ENCODE assay signal across 23 cellular contexts in the genomic region with DNA sequence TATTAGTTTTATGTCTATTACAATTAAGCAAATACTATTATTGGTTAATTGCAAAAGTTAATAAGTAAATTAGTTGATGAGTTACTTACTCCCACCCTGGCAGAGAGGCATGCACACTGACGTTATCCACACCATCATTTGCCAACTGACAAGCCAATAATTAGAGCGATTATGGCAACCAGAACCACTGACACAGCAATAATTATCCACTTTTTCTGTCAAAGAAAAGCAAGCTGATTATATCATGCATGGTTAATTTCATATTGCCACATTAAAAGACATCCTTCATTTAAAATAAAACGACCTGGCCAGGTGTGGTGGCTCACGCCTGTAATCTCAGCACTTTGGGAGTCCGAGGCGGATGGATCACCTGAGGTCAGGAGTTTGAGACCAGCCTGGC.
"Had no signal": no experiment of that assay in that cellular context is flagged by ENCODE, and none has a peak within 500 bp of the region (broad histone marks: within the 10 kb centered on the region; RNA-seq: fewer than 3 reads in every experiment).

No MANE protein-coding gene starts in this region.

- ATAC-seq: activated CD8-positive, alpha-beta T cell treated with anti-CD3 and anti-CD28 coated beads for 36 hours; esophagus mucosa; left ventricle myocardium superior; naive thymus-derived CD8-positive, alpha-beta T cell had no signal

- H3K9me3 Mint-ChIP-seq: activated CD8-positive, alpha-beta T cell treated with anti-CD3 and anti-CD28 coated beads for 36 hours; activated naive CD4-positive, alpha-beta T cell treated with anti-CD3 and anti-CD28 coated beads, Interleukin-2, amount 50 U/mL, for 24 hours; activated T-helper 1 cell treated with anti-CD3 and anti-CD28 coated beads, Interleukin-12 subunit alpha, Interleukin-12 subunit beta, Interleukin-2, Interleukin-4 antibody, amounts not matched to agents 30 ng/mL and 10 ng/mL and 1 ng/mL, durations not matched to agents 14 hours and 24 hours and 36 hours; mesothelial cell of epicardium; naive thymus-derived CD8-positive, alpha-beta T cell; neural progenitor cell; type B pancreatic cell had no signal

- H3K27me3 Mint-ChIP-seq: activated CD8-positive, alpha-beta T cell treated with anti-CD3 and anti-CD28 coated beads for 36 hours; activated naive CD4-positive, alpha-beta T cell treated with anti-CD3 and anti-CD28 coated beads, Interleukin-2, amount 50 U/mL, for 24 hours; naive thymus-derived CD8-positive, alpha-beta T cell; type B pancreatic cell had no signal

- H3K4me3 Mint-ChIP-seq: activated naive CD4-positive, alpha-beta T cell treated with anti-CD3 and anti-CD28 coated beads, Interleukin-2, amount 50 U/mL, for 24 hours; activated T-helper 1 cell treated with anti-CD3 and anti-CD28 coated beads, Interleukin-12 subunit alpha, Interleukin-12 subunit beta, Interleukin-2, Interleukin-4 antibody, amounts not matched to agents 30 ng/mL and 10 ng/mL and 1 ng/mL, durations not matched to agents 14 hours and 24 hours and 36 hours; mesothelial cell of epicardium; neural progenitor cell; type B pancreatic cell had no signal

- H3K27ac Mint-ChIP-seq: activated naive CD4-positive, alpha-beta T cell treated with anti-CD3 and anti-CD28 coated beads, Interleukin-2, amount 50 U/mL, for 24 hours; mesothelial cell of epicardium; neural progenitor cell; type B pancreatic cell had no signal

- DNase-seq: activated CD4-positive, alpha-beta T cell treated with anti-CD3 and anti-CD28 coated beads for 48 hours; activated CD8-positive, alpha-beta T cell treated with anti-CD3 and anti-CD28 coated beads for 36 hours; activated gamma-delta T cell treated with Interleukin-2 at 50 U/mL for 16 hours; adrenal gland; brain microvascular endothelial cell; central memory CD4-positive, alpha-beta T cell; effector memory CD4-positive, alpha-beta T cell; foreskin melanocyte; glutamatergic neuron; left ventricle myocardium superior; mammary epithelial cell; naive thymus-derived CD8-positive, alpha-beta T cell; retina; sigmoid colon; stimulated activated CD4-positive, alpha-beta T cell treated with anti-CD3 and anti-CD28 coated beads, Interleukin-2, amount 100 ng/mL, for 48 hours; stimulated activated naive CD4-positive, alpha-beta T cell treated with Interleukin-2 at 50 U/mL for 16 hours; T1000 had no signal

- H3K4me1 Mint-ChIP-seq: mesothelial cell of epicardium had no signal
